In the genomic region with DNA sequence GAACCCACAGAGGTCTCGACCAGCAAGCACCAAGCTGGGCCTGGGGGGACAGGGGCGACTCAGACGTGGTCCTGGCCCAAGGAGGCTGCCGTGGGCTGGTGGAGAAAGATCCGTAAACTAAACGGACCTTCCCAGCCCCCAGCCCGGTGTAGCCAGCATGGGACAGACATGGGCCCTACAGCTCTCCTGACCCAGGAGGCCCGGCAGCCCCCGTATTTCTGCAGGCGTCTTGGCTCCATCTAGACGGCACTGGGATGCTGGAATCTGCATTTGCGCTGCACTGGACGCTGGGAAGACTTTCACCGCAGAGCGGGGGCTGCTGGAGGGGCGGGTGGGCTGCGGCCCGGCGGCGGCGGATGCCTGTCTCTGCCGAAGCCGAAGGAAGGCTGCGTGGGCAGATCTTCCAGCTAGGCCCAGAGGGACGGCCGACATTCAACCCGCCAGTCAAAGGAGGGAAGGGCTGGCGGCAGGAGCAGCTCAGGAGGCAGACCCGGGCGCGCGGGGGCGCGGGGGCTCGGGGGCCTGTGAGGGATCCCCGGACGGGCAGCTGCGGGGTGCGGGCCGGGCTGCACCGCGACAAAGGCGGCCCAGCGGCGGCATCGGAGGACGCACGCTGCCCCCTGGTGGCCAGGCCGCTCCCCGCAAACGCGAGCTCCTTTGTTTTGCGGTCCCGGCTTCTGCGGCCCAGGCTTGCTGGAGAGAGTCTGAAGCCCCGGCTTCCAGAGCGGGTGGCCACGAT, we compare ENCODE assay signal across 8 cellular contexts.
DNase-seq lines count a peak whose midpoint lies in the region; ATAC-seq and TF ChIP-seq lines count a peak whose summit lies in the region.

No MANE protein-coding gene starts in this region.

- CTCF ChIA-PET in activated CD8-positive, alpha-beta memory T cell treated with anti-CD3 and anti-CD28 coated beads, Interleukin-2, amount 10 ng/mL, durations not matched to agents 7 days and 5 days (lab: Charles Lee) = interaction anchor here (0.7 to 1.7 kb wide), 17 partner anchors 11 to 719 kb away, joined by 3 to 7 read pairs (median 4); a partner anchor contains a TSS

- H3K4me3 ChIP-seq in GM12865 (ENCODE audit: low read depth, low read length) (peak overlapping the region; percentile 20), mucosa of descending colon (no peak overlapping the region)

- peaks cover 12% of the 10 kb centered on the region for H3K27me3 Mint-ChIP-seq in activated CD8-positive, alpha-beta memory T cell treated with anti-CD3 and anti-CD28 coated beads, Interleukin-2, amount 10 ng/mL, durations not matched to agents 7 days and 5 days

- H3K36me3 Mint-ChIP-seq in activated CD8-positive, alpha-beta memory T cell treated with anti-CD3 and anti-CD28 coated beads, Interleukin-2, amount 10 ng/mL, durations not matched to agents 7 days and 5 days = no peaks in the 10 kb centered on the region

- peak; percentile 81 for TF ChIP-seq CTCF in GM12865 (IDR thresholded peaks at IDR 0.05; ENCODE audit: insufficient read depth, low read depth, low read length, missing control alignments)
- TF ChIP-seq CTCF in mucosa of descending colon (IDR thresholded peaks at IDR 0.05) = peak; percentile 70

- no peaks in the 10 kb centered on the region for H3K4me1 ChIP-seq in mucosa of descending colon (ENCODE audit: low read depth)

- ATAC-seq in HG02798 (IDR thresholded peaks at IDR 0.05; ENCODE audit: poor library complexity, unreplicated experiment) (peak; percentile 80), mucosa of descending colon (peak; percentile 81)
- peak; percentile 79 for ATAC-seq in activated CD8-positive, alpha-beta memory T cell treated with anti-CD3 and anti-CD28 coated beads, Interleukin-2, amount 10 ng/mL, durations not matched to agents 7 days and 5 days

- H3K9me3 Mint-ChIP-seq in activated CD8-positive, alpha-beta memory T cell treated with anti-CD3 and anti-CD28 coated beads, Interleukin-2, amount 10 ng/mL, durations not matched to agents 7 days and 5 days (ENCODE audit: low read depth) = no peaks in the 10 kb centered on the region

- H3K36me3 ChIP-seq in mucosa of descending colon (ENCODE audit: low read depth) = no peaks in the 10 kb centered on the region

- DNase-seq in GM12865 (ENCODE audit: low read depth) (peak; percentile 73), NCI-H774 (lab: John Stamatoyannopoulos, UW) (peak; percentile 51), epidermal melanocyte (ENCODE audit: insufficient read length, low spot score) (peak; percentile 72), mucosa of descending colon (peak; percentile 60 to 75 (median 73)), NCI-H128 (lab: John Stamatoyannopoulos, UW; ENCODE audit: unreplicated experiment) (no peak)
- peak; percentile 58 for DNase-seq in activated CD8-positive, alpha-beta memory T cell treated with anti-CD3 and anti-CD28 coated beads, Interleukin-2, amount 10 ng/mL, durations not matched to agents 7 days and 5 days
- peak; percentile 3 to 22 for DNase-seq in stimulated activated CD8-positive, alpha-beta memory T cell treated with anti-CD3 and anti-CD28 coated beads, Interleukin-7, amount 100 ng/mL, for 1 hour (ENCODE audit: low read depth in 2 of 2)

- no peaks in the 10 kb centered on the region for H3K4me1 Mint-ChIP-seq in activated CD8-positive, alpha-beta memory T cell treated with anti-CD3 and anti-CD28 coated beads, Interleukin-2, amount 10 ng/mL, durations not matched to agents 7 days and 5 days

- intact Hi-C loops in mucosa of descending colon (cut with DNase I, micrococcal nuclease) = loop anchor here in 1 of 2 donors (10.0 kb wide), 1 partner anchor 697 kb away; a partner anchor contains a TSS

- no peaks in the 10 kb centered on the region for H3K9me3 ChIP-seq in mucosa of descending colon

- no peak overlapping the region for H3K27ac Mint-ChIP-seq in activated CD8-positive, alpha-beta memory T cell treated with anti-CD3 and anti-CD28 coated beads, Interleukin-2, amount 10 ng/mL, durations not matched to agents 7 days and 5 days

- H3K4me3 Mint-ChIP-seq in activated CD8-positive, alpha-beta memory T cell treated with anti-CD3 and anti-CD28 coated beads, Interleukin-2, amount 10 ng/mL, durations not matched to agents 7 days and 5 days = no peak overlapping the region
